8 cellular contexts compared by ENCODE assay signal in genomic region chr17:44386182-44386525, GRCh38. TPM values are rescaled to one million over a fixed set of nuclear protein-coding genes. Genes with fewer than 3 reads are reported as not detected.
DNase-seq lines count a peak whose midpoint lies in the region; ATAC-seq and TF ChIP-seq lines count a peak whose summit lies in the region.

No MANE protein-coding gene starts in this region.

- H3K4me3 Mint-ChIP-seq in activated CD4-positive, alpha-beta T cell treated with anti-CD3 and anti-CD28 coated beads, Interleukin-2, amount 10 ng/mL, durations not matched to agents 24 days and 14 days: peak overlapping the region; percentile 76
- peak overlapping the region; percentile 75 for H3K4me3 Mint-ChIP-seq in stimulated activated memory B cell treated with anti-CD40 and anti-IgM and Interleukin-4, amounts not matched to agents 10 μg/mL and 1 μg/mL and 100 μg/mL, for 72 hours

- H3K4me3 ChIP-seq in WERI-Rb-1 (ENCODE audit: low read depth, low read length) (peak overlapping the region; percentile 51; the same call in 1 of the 2 replicates), iPS DF 6.9 (ENCODE audit: low read length) (peak overlapping the region; percentile 51; the same call in 1 of the 2 replicates)

- H3K9me3 ChIP-seq in WERI-Rb-1 (ENCODE audit: severe bottlenecking) (peaks cover 17% of the 10 kb centered on the region), iPS DF 6.9 (ENCODE audit: control insufficient read depth, insufficient read depth, low read length) (no peaks in the 10 kb centered on the region)

- no peak overlapping the region for H3K27ac Mint-ChIP-seq in activated CD4-positive, alpha-beta T cell treated with anti-CD3 and anti-CD28 coated beads, Interleukin-2, amount 10 ng/mL, durations not matched to agents 24 days and 14 days
- H3K27ac Mint-ChIP-seq in stimulated activated memory B cell treated with anti-CD40 and anti-IgM and Interleukin-4, amounts not matched to agents 10 μg/mL and 1 μg/mL and 100 μg/mL, for 72 hours: peak overlapping the region; percentile 51

- peaks cover 21% of the 10 kb centered on the region for H3K27me3 Mint-ChIP-seq in activated CD4-positive, alpha-beta T cell treated with anti-CD3 and anti-CD28 coated beads, Interleukin-2, amount 10 ng/mL, durations not matched to agents 24 days and 14 days
- peaks cover 78% of the 10 kb centered on the region for H3K27me3 Mint-ChIP-seq in stimulated activated memory B cell treated with anti-CD40 and anti-IgM and Interleukin-4, amounts not matched to agents 10 μg/mL and 1 μg/mL and 100 μg/mL, for 72 hours

- no peaks in the 10 kb centered on the region for H3K9me3 Mint-ChIP-seq in activated CD4-positive, alpha-beta T cell treated with anti-CD3 and anti-CD28 coated beads, Interleukin-2, amount 10 ng/mL, durations not matched to agents 24 days and 14 days
- peaks cover 5% of the 10 kb centered on the region for H3K9me3 Mint-ChIP-seq in stimulated activated memory B cell treated with anti-CD40 and anti-IgM and Interleukin-4, amounts not matched to agents 10 μg/mL and 1 μg/mL and 100 μg/mL, for 72 hours

- DNase-seq in activated CD4-positive, alpha-beta T cell treated with anti-CD3 and anti-CD28 coated beads, Interleukin-2, amount 10 ng/mL, durations not matched to agents 24 days and 14 days: no peak
- no peak for DNase-seq in activated CD4-positive, alpha-beta T cell treated with anti-CD3 and anti-CD28 coated beads for 1 hour
- DNase-seq in WERI-Rb-1: no peak
- no peak for DNase-seq in iPS DF 6.9 (ENCODE audit: low read depth, low spot score)
- DNase-seq in NK-92 (lab: John Stamatoyannopoulos, UW; ENCODE audit: unreplicated experiment): no peak
- DNase-seq in central memory CD4-positive, alpha-beta T cell: no peak

- H3K27me3 ChIP-seq in WERI-Rb-1 (ENCODE audit: insufficient read depth, low read depth, severe bottlenecking): no peaks in the 10 kb centered on the region
- H3K27me3 ChIP-seq in iPS DF 6.9 (ENCODE audit: control insufficient read depth, insufficient read depth, low read length): peaks cover 6% of the 10 kb centered on the region

- no peaks in the 10 kb centered on the region for H3K4me1 ChIP-seq in iPS DF 6.9 (ENCODE audit: control insufficient read depth, insufficient read depth, low read length)

- intact Hi-C loops in activated CD4-positive, alpha-beta T cell treated with anti-CD3 and anti-CD28 coated beads, Interleukin-2, amount 10 ng/mL, durations not matched to agents 24 days and 14 days (cut with micrococcal nuclease): loop anchor here (10.0 kb wide), 1 partner anchor 119 kb away; the partner anchor contains the start of gene GPATCH8

- H3K27ac ChIP-seq in WERI-Rb-1 (no peak overlapping the region), iPS DF 6.9 (ENCODE audit: low read length) (no peak overlapping the region)

- no peak for TF ChIP-seq CTCF in WERI-Rb-1 (IDR thresholded peaks at IDR 0.05; ENCODE audit: low read depth, low read length)

- H3K4me1 Mint-ChIP-seq in activated CD4-positive, alpha-beta T cell treated with anti-CD3 and anti-CD28 coated beads, Interleukin-2, amount 10 ng/mL, durations not matched to agents 24 days and 14 days: peaks cover 13% of the 10 kb centered on the region
- H3K4me1 Mint-ChIP-seq in stimulated activated memory B cell treated with anti-CD40 and anti-IgM and Interleukin-4, amounts not matched to agents 10 μg/mL and 1 μg/mL and 100 μg/mL, for 72 hours: peaks cover 32% of the 10 kb centered on the region

- no peaks in the 10 kb centered on the region for H3K36me3 ChIP-seq in WERI-Rb-1
- no peaks in the 10 kb centered on the region for H3K36me3 ChIP-seq in iPS DF 6.9 (ENCODE audit: control insufficient read depth, insufficient read depth, low read length)

- WGBS in iPS DF 6.9 (ENCODE audit: insufficient coverage, insufficient read length): no CpG with 5 or more reads among the region's 10 CpGs

- H3K36me3 Mint-ChIP-seq in activated CD4-positive, alpha-beta T cell treated with anti-CD3 and anti-CD28 coated beads, Interleukin-2, amount 10 ng/mL, durations not matched to agents 24 days and 14 days (ENCODE audit: low read depth): no peaks in the 10 kb centered on the region
- no peaks in the 10 kb centered on the region for H3K36me3 Mint-ChIP-seq in stimulated activated memory B cell treated with anti-CD40 and anti-IgM and Interleukin-4, amounts not matched to agents 10 μg/mL and 1 μg/mL and 100 μg/mL, for 72 hours

- ATAC-seq in stimulated activated memory B cell treated with anti-CD40 and anti-IgM and Interleukin-4, amounts not matched to agents 10 μg/mL and 1 μg/mL and 100 μg/mL, for 72 hours: no peak
- ATAC-seq in GM21619 (IDR thresholded peaks at IDR 0.05; ENCODE audit: unreplicated experiment): no peak

RNA-seq across cellular contexts. Expression of gene ITGA2B, which starts 3.3 kb away (rescaled TPM):
- total RNA-seq in activated CD4-positive, alpha-beta T cell treated with anti-CD3 and anti-CD28 coated beads, Interleukin-2, amount 10 ng/mL, durations not matched to agents 24 days and 14 days: 0.65 and 0.85 TPM in 2 replicates

RNA-seq across cellular contexts. Expression of gene FAM171A2, which starts 22.5 kb away (rescaled TPM):
- 0.21 and 0.26 TPM in 2 replicates for total RNA-seq in activated CD4-positive, alpha-beta T cell treated with anti-CD3 and anti-CD28 coated beads, Interleukin-2, amount 10 ng/mL, durations not matched to agents 24 days and 14 days

RNA-seq across cellular contexts. Expression of gene GRN, which starts 41.1 kb away (rescaled TPM):
- 33.0 and 34.6 TPM in 2 replicates for total RNA-seq in activated CD4-positive, alpha-beta T cell treated with anti-CD3 and anti-CD28 coated beads, Interleukin-2, amount 10 ng/mL, durations not matched to agents 24 days and 14 days
